Comparison of ENCODE assay signal across 23 cellular contexts in genomic region chr5:171123417-171123816, GRCh38.
"Had no signal": no experiment of that assay in that cellular context is flagged by ENCODE, and none has a peak within 500 bp of the region (broad histone marks: within the 10 kb centered on the region; RNA-seq: fewer than 3 reads in every experiment).

No MANE protein-coding gene starts in this region.

- ATAC-seq: foreskin keratinocyte, gastroesophageal sphincter, heart left ventricle, left cardiac atrium, left lung, left ventricle myocardium superior, lower lobe of right lung, mucosa of descending colon had no signal

- H3K27ac ChIP-seq: coronary artery, dorsolateral prefrontal cortex, esophagus muscularis mucosa, foreskin keratinocyte, gastroesophageal sphincter, heart left ventricle, hepatocyte, left lung, lower lobe of right lung had no signal

- FAIRE-seq: colon, endothelial cell of umbilical vein, frontal cortex had no signal

- H3K79me2 ChIP-seq: hepatocyte had no signal

- DNase-seq: dermis blood vessel endothelial cell; dorsolateral prefrontal cortex; effector CD4-positive, alpha-beta T cell; effector memory CD4-positive, alpha-beta T cell; foreskin keratinocyte; heart left ventricle; hypothalamus; immature natural killer cell; islet precursor cell; left cardiac atrium; left ventricle myocardium superior; lower lobe of right lung; mesenchymal stem cell; mucosa of descending colon; naive B cell had no signal

- H3K4me3 ChIP-seq: coronary artery, dorsolateral prefrontal cortex, esophagus muscularis mucosa, gastroesophageal sphincter, heart left ventricle, hepatocyte, left lung, lower lobe of right lung, mucosa of descending colon had no signal

- H3K4me1 ChIP-seq: esophagus muscularis mucosa, foreskin keratinocyte, gastroesophageal sphincter, heart left ventricle, left lung, lower lobe of right lung had no signal

- H2AFZ ChIP-seq: hepatocyte had no signal

- H3K4me2 ChIP-seq: hepatocyte had no signal

- H3K36me3 ChIP-seq: esophagus muscularis mucosa, gastroesophageal sphincter, heart left ventricle, left lung, lower lobe of right lung had no signal

- H3K9me3 ChIP-seq: esophagus muscularis mucosa, gastroesophageal sphincter, mucosa of descending colon had no signal

- H3K27me3 ChIP-seq: dorsolateral prefrontal cortex, esophagus muscularis mucosa, foreskin keratinocyte, gastroesophageal sphincter, heart left ventricle, hepatocyte, left lung had no signal
